Comparison of ENCODE assay signal across 8 cellular contexts in genomic region chr17:32445497-32445896, GRCh38. TPM values are rescaled to one million over a fixed set of nuclear protein-coding genes. Genes with fewer than 3 reads are reported as not detected.
DNase-seq lines count a peak whose midpoint lies in the region; ATAC-seq and TF ChIP-seq lines count a peak whose summit lies in the region.

No MANE protein-coding gene starts in this region.

- H3K9me3 Mint-ChIP-seq in activated CD4-positive, alpha-beta T cell treated with anti-CD3 and anti-CD28 coated beads for 36 hours (ENCODE audit: low read depth), result no peaks in the 10 kb centered on the region
- H3K9me3 Mint-ChIP-seq in activated naive CD8-positive, alpha-beta T cell treated with anti-CD3 and anti-CD28 coated beads, Interleukin-2, amount 50 U/mL, for 24 hours, result no peaks in the 10 kb centered on the region

- peak overlapping the region; percentile 82 for H3K4me3 Mint-ChIP-seq in activated CD4-positive, alpha-beta T cell treated with anti-CD3 and anti-CD28 coated beads for 36 hours
- peak overlapping the region; percentile 87 for H3K4me3 Mint-ChIP-seq in activated naive CD8-positive, alpha-beta T cell treated with anti-CD3 and anti-CD28 coated beads, Interleukin-2, amount 50 U/mL, for 24 hours

- H3K27me3 ChIP-seq in left lung (no peaks in the 10 kb centered on the region), thoracic aorta (replicated peaks; ENCODE audit: insufficient read depth) (no peaks in the 10 kb centered on the region)

- peak overlapping the region in 1 of 2 donors; percentile 86 for H3K27ac ChIP-seq in left lung
- peak overlapping the region in 1 of 2 donors; percentile 42 for H3K27ac ChIP-seq in thoracic aorta

- TF ChIP-seq CTCF in left lung (IDR thresholded peaks at IDR 0.05), result no peak
- no peak for TF ChIP-seq CTCF in thoracic aorta (IDR thresholded peaks at IDR 0.05)

- H3K4me1 ChIP-seq in left lung (peaks cover 10 to 22% of the 10 kb centered on the region in 2 donors), thoracic aorta (ENCODE audit: control insufficient read depth in 1 of 2, low read depth in 2 of 2) (peaks cover 10 to 28% of the 10 kb centered on the region in 2 donors)

- no peak for ATAC-seq in activated CD4-positive, alpha-beta T cell treated with anti-CD3 and anti-CD28 coated beads for 36 hours
- ATAC-seq in activated naive CD8-positive, alpha-beta T cell treated with anti-CD3 and anti-CD28 coated beads, Interleukin-2, amount 50 U/mL, for 24 hours, result no peak
- ATAC-seq in left lung, result no peak
- ATAC-seq in thoracic aorta (ENCODE audit: insufficient number of reproducible peaks, low FRiP score, low read depth), result no peak
- no peak for ATAC-seq in HG02885 (IDR thresholded peaks at IDR 0.05; ENCODE audit: poor library complexity, unreplicated experiment)

- H3K27ac Mint-ChIP-seq in activated CD4-positive, alpha-beta T cell treated with anti-CD3 and anti-CD28 coated beads for 36 hours, result peak overlapping the region; percentile 95
- peak overlapping the region; percentile 81 for H3K27ac Mint-ChIP-seq in activated naive CD8-positive, alpha-beta T cell treated with anti-CD3 and anti-CD28 coated beads, Interleukin-2, amount 50 U/mL, for 24 hours

- H3K36me3 Mint-ChIP-seq in activated CD4-positive, alpha-beta T cell treated with anti-CD3 and anti-CD28 coated beads for 36 hours (ENCODE audit: low read depth), result peaks cover 43% of the 10 kb centered on the region
- peaks cover 46% of the 10 kb centered on the region for H3K36me3 Mint-ChIP-seq in activated naive CD8-positive, alpha-beta T cell treated with anti-CD3 and anti-CD28 coated beads, Interleukin-2, amount 50 U/mL, for 24 hours (ENCODE audit: low read depth)

- intact Hi-C loops in activated CD4-positive, alpha-beta T cell treated with anti-CD3 and anti-CD28 coated beads for 36 hours (cut with DNase I, micrococcal nuclease), result loop anchor here (2.0 to 10.0 kb wide), 4 partner anchors 13 to 511 kb away; partner anchors contain the start of genes MYO1D (in 1 of the 2) and SUZ12 (in 1 of the 2)
- intact Hi-C loops in left lung (cut with DNase I), result no loop called here

- H3K4me1 Mint-ChIP-seq in activated CD4-positive, alpha-beta T cell treated with anti-CD3 and anti-CD28 coated beads for 36 hours, result peaks cover 34% of the 10 kb centered on the region
- peaks cover 49% of the 10 kb centered on the region for H3K4me1 Mint-ChIP-seq in activated naive CD8-positive, alpha-beta T cell treated with anti-CD3 and anti-CD28 coated beads, Interleukin-2, amount 50 U/mL, for 24 hours

- CTCF ChIA-PET in activated CD4-positive, alpha-beta T cell treated with anti-CD3 and anti-CD28 coated beads for 36 hours (lab: Charles Lee), result interaction anchor here (0.6 to 8.5 kb wide), 9 partner anchors 9 to 432 kb away, joined by 3 to 102 read pairs (median 4); no protein-coding TSS in a partner anchor

- H3K36me3 ChIP-seq in left lung (peaks cover 4 to 37% of the 10 kb centered on the region in 2 donors), thoracic aorta (peaks cover 15% of the 10 kb centered on the region)

- peaks cover 2% of the 10 kb centered on the region for H3K27me3 Mint-ChIP-seq in activated CD4-positive, alpha-beta T cell treated with anti-CD3 and anti-CD28 coated beads for 36 hours
- H3K27me3 Mint-ChIP-seq in activated naive CD8-positive, alpha-beta T cell treated with anti-CD3 and anti-CD28 coated beads, Interleukin-2, amount 50 U/mL, for 24 hours, result peaks cover 10% of the 10 kb centered on the region

- POLR2A ChIA-PET in activated CD4-positive, alpha-beta T cell treated with anti-CD3 and anti-CD28 coated beads for 36 hours (lab: Charles Lee), result interaction anchor here (1.4 to 1.7 kb wide), 2 partner anchors 41 to 79 kb away, joined by 4 to 5 read pairs; partner anchors contain the start of gene CDK5R1

- H3K4me3 ChIP-seq in left lung (peak overlapping the region; percentile 86 to 100), thoracic aorta (peak overlapping the region; percentile 94)

- no peak for DNase-seq in activated CD4-positive, alpha-beta T cell treated with anti-CD3 and anti-CD28 coated beads for 36 hours
- DNase-seq in activated CD4-positive, alpha-beta T cell treated with anti-CD3 and anti-CD28 coated beads for 1 hour, result no peak
- no peak for DNase-seq in activated naive CD8-positive, alpha-beta T cell treated with anti-CD3 and anti-CD28 coated beads, Interleukin-2, amount 50 U/mL, for 24 hours
- no peak for DNase-seq in left lung
- DNase-seq in thoracic aorta (ENCODE audit: low spot score), result no peak
- DNase-seq in stimulated activated CD4-positive, alpha-beta T cell treated with anti-CD3 and anti-CD28 coated beads, Interleukin-4, amount 100 ng/mL, for 1 hour, result no peak
- DNase-seq in NCI-H1417 treated with DMSO at 0.1 percent for 48 hours (lab: John Stamatoyannopoulos, UW), result no peak

- H3K9me3 ChIP-seq in left lung, result no peaks in the 10 kb centered on the region
- no peaks in the 10 kb centered on the region for H3K9me3 ChIP-seq in thoracic aorta

RNA-seq across cellular contexts. Expression of gene PSMD11, which starts 1.2 kb away (rescaled TPM):
- 100 to 1,000 TPM; 109 to 135 TPM for total RNA-seq in activated CD4-positive, alpha-beta T cell treated with anti-CD3 and anti-CD28 coated beads for 36 hours
- total RNA-seq in left lung, result 100 to 1,000 TPM in 1 of 2 donors, 10 to 100 TPM in 1; 67.4 to 115 TPM
- 10 to 100 TPM; 42.0 to 51.9 TPM for total RNA-seq in thoracic aorta

RNA-seq across cellular contexts. Expression of gene CDK5R1, which starts 41.3 kb away (rescaled TPM):
- total RNA-seq in activated CD4-positive, alpha-beta T cell treated with anti-CD3 and anti-CD28 coated beads for 36 hours, result 10 to 100 TPM; 15.3 to 15.4 TPM
- total RNA-seq in left lung (1 to 10 TPM; 1.3 to 1.5 TPM), thoracic aorta (1 to 10 TPM; 1.1 to 2.6 TPM)

Comparison
In these comparisons a context has a peak if more than half of its experiments do, and no peak if none do; other contexts are left out.
1. RNA of gene CDK5R1, which starts 41.3 kb away (total RNA-seq): 15.3 to 15.4 TPM in activated CD4-positive, alpha-beta T cell treated with anti-CD3 and anti-CD28 coated beads for 36 hours; 1.1 to 2.6 TPM in thoracic aorta and 1.3 to 1.5 TPM in left lung; every median in the first group is over 4 times any median in the second.
2. intact Hi-C loops: an anchor here in activated CD4-positive, alpha-beta T cell treated with anti-CD3 and anti-CD28 coated beads for 36 hours (2.0 to 10.0 kb wide); none called in left lung.